Comparison of ENCODE assay signal across 1 cellular context in genomic region chr12:108731105-108731865, GRCh38.
TF ChIP-seq lines count a peak whose summit lies in the region.

Gene CORO1C, minus strand, starts transcription at chr12:108731518. Its CDS starts 30,200 bp downstream, at chr12:108701318.

TF ChIP-seq in K562, 482 proteins besides CTCF, POLR2A, EP300 and RAD21 (continued from another document and continues in another):
- TF ChIP-seq SFPQ (IDR thresholded peaks at IDR 0.05; ENCODE audit: low read depth, low read length) = no peak
- TF ChIP-seq SAFB2 (IDR thresholded peaks at IDR 0.05; ENCODE audit: borderline replicate concordance, low read depth, low read length, severe bottlenecking) = no peak
- no peak for TF ChIP-seq ZNF57 (CRISPR knock-in tag; IDR thresholded peaks at IDR 0.05)
- peak; percentile 42; the same call in 1 of the 2 replicates for TF ChIP-seq JUND (IDR thresholded peaks at IDR 0.05; ENCODE audit: borderline replicate concordance, low read depth, low read length)
- peak; percentile 46; the same call in 1 of the 3 replicates for TF ChIP-seq JUND (tag; IDR thresholded peaks at IDR 0.05; ENCODE audit: borderline replicate concordance, low read depth, low read length)
- TF ChIP-seq EGR1 (conservative IDR thresholded peaks at IDR 0.05) = peak; percentile 89
- no peak; the same call in 1 of the 2 replicates for TF ChIP-seq NCOA1 (IDR thresholded peaks at IDR 0.05; ENCODE audit: low read depth)
- TF ChIP-seq TAF1 (IDR thresholded peaks at IDR 0.05; ENCODE audit: control insufficient read depth, extremely low read depth, insufficient read depth, low read length, severe bottlenecking) = peak; percentile 98
- TF ChIP-seq MYC (IDR thresholded peaks at IDR 0.05; ENCODE audit: low read depth, low read length) = peak; percentile 87
- TF ChIP-seq MYC (CRISPR knock-in tag; IDR thresholded peaks at IDR 0.05; ENCODE audit: borderline replicate concordance, low read depth) = no peak
- TF ChIP-seq ZNF274 (IDR thresholded peaks at IDR 0.05; ENCODE audit: borderline replicate concordance, low read depth, low read length) = no peak
- no peak for TF ChIP-seq AFF1 (IDR thresholded peaks at IDR 0.05; ENCODE audit: low read depth in 1 of 2, partially characterized antibody in 2 of 2)
- no peak for TF ChIP-seq OTX1 (CRISPR knock-in tag; IDR thresholded peaks at IDR 0.05)
- no peak for TF ChIP-seq RREB1 (CRISPR knock-in tag; IDR thresholded peaks at IDR 0.05)
- TF ChIP-seq RBM25 (IDR thresholded peaks at IDR 0.05; ENCODE audit: low read depth, low read length, severe bottlenecking) = peak; percentile 37
- no peak for TF ChIP-seq ZNF318 (IDR thresholded peaks at IDR 0.05; ENCODE audit: borderline replicate concordance in 1 of 2, low read depth in 1 of 2)
- no peak for TF ChIP-seq ZNF324 (CRISPR knock-in tag; IDR thresholded peaks at IDR 0.05)
- TF ChIP-seq ZNF518B (CRISPR knock-in tag; IDR thresholded peaks at IDR 0.05) = no peak
- TF ChIP-seq MECOM (CRISPR knock-in tag; IDR thresholded peaks at IDR 0.05) = no peak
- TF ChIP-seq NRF1 (conservative IDR thresholded peaks at IDR 0.05 in 1 of 2, IDR thresholded peaks at IDR 0.05 in 1 of 2) = peak; percentile 82 to 85
- peak; percentile 20 for TF ChIP-seq FIP1L1 (IDR thresholded peaks at IDR 0.05; ENCODE audit: low read depth, low read length, poor library complexity, severe bottlenecking)
- no peak for TF ChIP-seq ZBTB1 (CRISPR knock-in tag; IDR thresholded peaks at IDR 0.05; ENCODE audit: borderline replicate concordance, low read depth)
- TF ChIP-seq HNRNPK (IDR thresholded peaks at IDR 0.05; ENCODE audit: low read depth, low read length, poor library complexity, severe bottlenecking) = peak; percentile 30
- TF ChIP-seq XRCC5 (IDR thresholded peaks at IDR 0.05; ENCODE audit: low read depth, low read length) = peak; percentile 87
- TF ChIP-seq PHB2 (IDR thresholded peaks at IDR 0.05; ENCODE audit: low read depth) = no peak
- TF ChIP-seq ZNF436 (CRISPR knock-in tag; IDR thresholded peaks at IDR 0.05) = no peak
- TF ChIP-seq TAF9B (IDR thresholded peaks at IDR 0.05; ENCODE audit: partially characterized antibody) = no peak
- no peak for TF ChIP-seq ZNF561 (CRISPR knock-in tag; conservative IDR thresholded peaks at IDR 0.05)
- TF ChIP-seq KLF13 (tag; IDR thresholded peaks at IDR 0.05; ENCODE audit: borderline replicate concordance, low read depth) = peak; percentile 91
- peak; percentile 69 for TF ChIP-seq KLF16 (IDR thresholded peaks at IDR 0.05)
- peak; percentile 94 for TF ChIP-seq GATAD2B (IDR thresholded peaks at IDR 0.05; ENCODE audit: borderline replicate concordance)
- TF ChIP-seq ETV1 (tag; conservative IDR thresholded peaks at IDR 0.05; ENCODE audit: low read depth) = peak; percentile 92
- peak; percentile 53; the same call in 1 of the 2 replicates for TF ChIP-seq TARDBP (IDR thresholded peaks at IDR 0.05)
